Comparison of ENCODE assay signal across 15 cellular contexts in the genomic region with DNA sequence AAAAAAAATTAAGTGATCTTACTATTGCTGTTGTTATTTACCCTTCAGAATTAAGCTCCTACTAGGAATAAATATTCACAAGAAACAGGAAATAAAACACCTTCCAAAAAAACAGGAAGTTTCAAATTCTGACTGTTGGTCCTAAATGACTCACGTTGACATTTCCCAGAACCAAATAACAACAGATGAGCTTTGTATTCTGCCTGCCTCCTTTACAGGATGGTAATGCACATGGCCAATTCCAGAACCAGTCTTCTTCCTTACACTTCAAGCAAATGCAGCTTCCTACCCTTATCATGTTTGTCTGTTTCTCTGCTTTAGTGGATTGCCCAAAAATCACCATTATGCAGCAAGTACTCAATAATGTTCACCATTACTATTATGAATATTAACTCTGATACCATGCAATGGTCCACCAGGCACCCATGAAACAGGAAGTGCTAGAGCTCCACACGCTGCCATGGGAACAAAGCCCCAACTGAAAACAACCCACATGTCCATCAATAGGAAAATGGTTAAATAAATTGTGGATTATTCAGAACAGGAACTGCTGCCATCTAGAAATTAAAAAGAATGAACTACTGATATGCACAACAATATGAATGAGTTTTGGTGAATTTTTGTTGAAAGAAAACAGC. TPM values are rescaled to one million over a fixed set of nuclear protein-coding genes. Genes with fewer than 3 reads are reported as not detected.
DNase-seq lines count a peak whose midpoint lies in the region; ATAC-seq and TF ChIP-seq lines count a peak whose summit lies in the region.
"Had no signal": no experiment of that assay in that cellular context is flagged by ENCODE, and none has a peak within 500 bp of the region (broad histone marks: within the 10 kb centered on the region; RNA-seq: fewer than 3 reads in every experiment).

No MANE protein-coding gene starts in this region.

- peaks cover 70% of the 10 kb centered on the region for H3K36me3 Mint-ChIP-seq in T-helper 1 cell treated with Interleukin-12 subunit alpha and Interleukin-12 subunit beta and Interleukin-4 antibody, amounts not matched to agents 30 μg/mL and 1 μg/mL, for 36 hours (ENCODE audit: low read depth)
- peaks cover 19% of the 10 kb centered on the region for H3K36me3 Mint-ChIP-seq in endothelial cell (ENCODE audit: low read depth, unreplicated experiment)

- no peaks in the 10 kb centered on the region for H3K27me3 ChIP-seq in BLaER1
- H3K27me3 ChIP-seq in HAP-1 (ENCODE audit: low read depth) = no peaks in the 10 kb centered on the region
- H3K27me3 ChIP-seq: gastrocnemius medialis had no signal

- no peak for TF ChIP-seq CTCF in endothelial cell (IDR thresholded peaks at IDR 0.05; ENCODE audit: unreplicated experiment)

- no peaks in the 10 kb centered on the region for H3K9me3 Mint-ChIP-seq in T-helper 1 cell treated with Interleukin-12 subunit alpha and Interleukin-12 subunit beta and Interleukin-4 antibody, amounts not matched to agents 30 μg/mL and 1 μg/mL, for 36 hours
- H3K9me3 Mint-ChIP-seq in endothelial cell (ENCODE audit: unreplicated experiment) = no peaks in the 10 kb centered on the region

- no peak overlapping the region for H3K27ac ChIP-seq in BLaER1
- H3K27ac ChIP-seq: gastrocnemius medialis had no signal

- H3K36me3 ChIP-seq in BLaER1 (peaks cover 37% of the 10 kb centered on the region), HAP-1 (replicated peaks) (no peaks in the 10 kb centered on the region)

- no peak overlapping the region for H3K4me3 ChIP-seq in BLaER1
- no peak overlapping the region for H3K4me3 ChIP-seq in HAP-1
- H3K4me3 ChIP-seq: gastrocnemius medialis, skin epidermis had no signal

- no peak overlapping the region for H3K9ac ChIP-seq in BLaER1

- H3K4me1 ChIP-seq in BLaER1 = peaks cover 19% of the 10 kb centered on the region
- H3K4me1 ChIP-seq in HAP-1 = no peaks in the 10 kb centered on the region
- H3K4me1 ChIP-seq: gastrocnemius medialis had no signal

- H4K20me1 ChIP-seq in BLaER1 = no peaks in the 10 kb centered on the region

- no peaks in the 10 kb centered on the region for H3K27me3 Mint-ChIP-seq in T-helper 1 cell treated with Interleukin-12 subunit alpha and Interleukin-12 subunit beta and Interleukin-4 antibody, amounts not matched to agents 30 μg/mL and 1 μg/mL, for 36 hours (ENCODE audit: low read depth)
- H3K27me3 Mint-ChIP-seq in endothelial cell (ENCODE audit: unreplicated experiment) = peaks cover 3% of the 10 kb centered on the region

- H3K4me3 Mint-ChIP-seq in T-helper 1 cell treated with Interleukin-12 subunit alpha and Interleukin-12 subunit beta and Interleukin-4 antibody, amounts not matched to agents 30 μg/mL and 1 μg/mL, for 36 hours = peak overlapping the region; percentile 52
- no peak overlapping the region for H3K4me3 Mint-ChIP-seq in endothelial cell (ENCODE audit: unreplicated experiment)

- H3K9me3 ChIP-seq in BLaER1 (no peaks in the 10 kb centered on the region), HAP-1 (no peaks in the 10 kb centered on the region)
- H3K9me3 ChIP-seq: gastrocnemius medialis had no signal

- peak overlapping the region; percentile 51 for H3K4me2 ChIP-seq in BLaER1

- ATAC-seq in HG02973 (IDR thresholded peaks at IDR 0.05; ENCODE audit: unreplicated experiment) (peak; percentile 50), GM21360 (IDR thresholded peaks at IDR 0.05; ENCODE audit: unreplicated experiment) (no peak), left lobe of liver (no peak)
- ATAC-seq: gastrocnemius medialis had no signal

- H3K27ac Mint-ChIP-seq in T-helper 1 cell treated with Interleukin-12 subunit alpha and Interleukin-12 subunit beta and Interleukin-4 antibody, amounts not matched to agents 30 μg/mL and 1 μg/mL, for 36 hours = peak overlapping the region; percentile 79
- H3K27ac Mint-ChIP-seq in endothelial cell (ENCODE audit: unreplicated experiment) = peak overlapping the region; percentile 87

- DNase-seq in endothelial cell (ENCODE audit: low spot score) = no peak
- no peak for DNase-seq in left lobe of liver (ENCODE audit: low spot score)
- no peak for DNase-seq in OCI-M2 (lab: John Stamatoyannopoulos, UW; ENCODE audit: unreplicated experiment)
- DNase-seq in HAP-1 (ENCODE audit: low spot score in 2 of 2) = no peak
- DNase-seq: activated naive CD4-positive, alpha-beta T cell; gastrocnemius medialis; KG1; kidney glomerular epithelial cell had no signal

- peaks cover 60% of the 10 kb centered on the region for H3K4me1 Mint-ChIP-seq in T-helper 1 cell treated with Interleukin-12 subunit alpha and Interleukin-12 subunit beta and Interleukin-4 antibody, amounts not matched to agents 30 μg/mL and 1 μg/mL, for 36 hours (ENCODE audit: low read depth)
- peaks cover 10% of the 10 kb centered on the region for H3K4me1 Mint-ChIP-seq in endothelial cell (ENCODE audit: unreplicated experiment)

- in situ Hi-C loops in HAP-1 (cut with MboI; ENCODE audit: low sequenced_read_pairs) = no loop called here

RNA-seq across cellular contexts. Expression of gene CASP9, which starts 8.9 kb away (rescaled TPM):
- total RNA-seq in endothelial cell (ENCODE audit: unreplicated experiment) = 12.0 TPM
- 8.7 TPM for total RNA-seq in left lobe of liver

RNA-seq across cellular contexts. Expression of gene DNAJC16, which starts 11.5 kb away (rescaled TPM):
- total RNA-seq in endothelial cell (ENCODE audit: unreplicated experiment) (19.9 TPM), left lobe of liver (10.0 TPM)

RNA-seq across cellular contexts. Expression of gene CELA2B, which starts 39.2 kb away (rescaled TPM):
- not detected for total RNA-seq in endothelial cell (ENCODE audit: unreplicated experiment)
- total RNA-seq in left lobe of liver = 0.83 TPM
- total RNA-seq: chondrocyte, gastrocnemius medialis had no signal

RNA-seq across cellular contexts. Expression of gene CELA2A, which starts 58.6 kb away (rescaled TPM):
- total RNA-seq in endothelial cell (ENCODE audit: unreplicated experiment) = not detected
- total RNA-seq in left lobe of liver = 0.91 TPM
- total RNA-seq: chondrocyte, gastrocnemius medialis, urinary bladder had no signal
